In the genomic region with DNA sequence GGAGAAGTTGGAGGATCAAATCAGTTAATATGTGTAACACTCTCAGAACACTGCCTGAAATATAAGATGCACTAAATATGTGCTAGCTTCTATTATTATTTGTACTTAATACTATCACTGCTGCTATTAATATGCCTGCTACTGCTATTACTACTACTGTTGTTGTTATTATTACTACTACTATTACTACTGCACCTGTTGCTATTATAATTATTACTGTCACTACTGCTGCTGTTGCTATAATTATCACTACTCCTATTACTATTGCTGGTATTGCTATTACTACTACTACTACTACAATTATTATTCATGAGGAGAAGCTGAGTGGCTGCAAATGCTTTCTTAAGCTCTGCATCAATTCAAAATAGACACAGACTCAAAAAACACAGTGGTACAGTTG, we compare ENCODE assay signal across 28 cellular contexts. TPM values are rescaled to one million over a fixed set of nuclear protein-coding genes. Genes with fewer than 3 reads are reported as not detected.
"Had no signal": no experiment of that assay in that cellular context is flagged by ENCODE, and none has a peak within 500 bp of the region (broad histone marks: within the 10 kb centered on the region; RNA-seq: fewer than 3 reads in every experiment).

No MANE protein-coding gene starts in this region.

- H3K4me1 ChIP-seq: left lung, lower lobe of right lung, right atrium auricular region, sigmoid colon, transverse colon had no signal

- ATAC-seq: heart left ventricle; left lung; lower lobe of right lung; natural killer cell; stimulated activated naive B cell treated with anti-CD40 and anti-IgM and Interleukin-4, amounts not matched to agents 10 μg/mL and 1 μg/mL and 100 μg/mL, for 72 hours; stimulated activated naive CD8-positive, alpha-beta T cell treated with anti-CD3 and anti-CD28 coated beads, Interleukin-15, amount 100 ng/mL, for 72 hours had no signal

- H3K27ac ChIP-seq: coronary artery, heart left ventricle, left lung, lower lobe of right lung, right atrium auricular region, sigmoid colon, skin epidermis, thoracic aorta, transverse colon had no signal

- H3K9me3 ChIP-seq: heart left ventricle, left lung, lower lobe of right lung, right atrium auricular region, sigmoid colon, thoracic aorta, transverse colon had no signal

- DNase-seq: effector CD4-positive, alpha-beta T cell; endodermal cell; erythroblast; left lung; lower lobe of right lung; natural killer cell; sigmoid colon; stimulated activated CD4-positive, alpha-beta T cell treated with anti-CD3 and anti-CD28 coated beads, Interleukin-2, amount 100 ng/mL, for 24 hours; stimulated activated CD4-positive, alpha-beta T cell treated with anti-CD3 and anti-CD28 coated beads, Interleukin-4, amount 100 ng/mL, for 4 hours; stimulated activated naive B cell treated with anti-CD40 and anti-IgM and Interleukin-4, amounts not matched to agents 10 μg/mL and 1 μg/mL and 100 μg/mL, for 72 hours; stimulated activated naive CD8-positive, alpha-beta T cell treated with anti-CD3 and anti-CD28 coated beads, Interleukin-15, amount 100 ng/mL, for 72 hours; transverse colon had no signal

- H3K27me3 ChIP-seq: heart left ventricle, left lung, right atrium auricular region, sigmoid colon, transverse colon had no signal

- H3K36me3 ChIP-seq: heart left ventricle, left lung, lower lobe of right lung, right atrium auricular region, sigmoid colon, thoracic aorta, transverse colon had no signal

- H3K4me3 ChIP-seq: coronary artery, heart left ventricle, left lung, lower lobe of right lung, right atrium auricular region, sigmoid colon, skin epidermis, thoracic aorta, transverse colon had no signal

RNA-seq across cellular contexts. Expression of gene SSTR4, which starts 16.7 kb away (rescaled TPM):
- total RNA-seq: dermis microvascular lymphatic vessel endothelial cell, endothelial cell of umbilical vein, fibroblast of lung, glomerular endothelial cell, left lung, mesothelial cell of epicardium, mucosa of gallbladder, myocyte, natural killer cell, neural crest cell, osteocyte, right atrium auricular region, sigmoid colon, subcutaneous adipose tissue, thoracic aorta, transverse colon, ureter had no signal
- polyA plus RNA-seq: endothelial cell of umbilical vein, fibroblast of lung, heart left ventricle had no signal
